ENCODE assay signal across 28 cellular contexts in genomic region chr2:112605926-112606325, GRCh38.
"Had no signal": no experiment of that assay in that cellular context is flagged by ENCODE, and none has a peak within 500 bp of the region (broad histone marks: within the 10 kb centered on the region; RNA-seq: fewer than 3 reads in every experiment).

No MANE protein-coding gene starts in this region.

- H3K36me3 ChIP-seq: breast epithelium had no signal

- H3K9me3 ChIP-seq: breast epithelium had no signal

- H3K27ac ChIP-seq: breast epithelium, KMS-11, SK-N-MC, VCaP had no signal

- DNase-seq: activated CD4-positive, alpha-beta memory T cell treated with anti-CD3 and anti-CD28 coated beads for 36 hours; activated CD4-positive, alpha-beta T cell treated with anti-CD3 and anti-CD28 coated beads, Interleukin-2, amount 10 ng/mL, durations not matched to agents 7 days and 5 days; activated CD4-positive, CD25-positive, alpha-beta regulatory T cell; activated CD8-positive, alpha-beta memory T cell treated with anti-CD3 and anti-CD28 coated beads for 24 hours; activated gamma-delta T cell treated with Interleukin-2 at 50 U/mL for 16 hours; activated naive CD4-positive, alpha-beta T cell treated with anti-CD3 and anti-CD28 coated beads, Interleukin-2, amount 10 ng/mL, durations not matched to agents 7 days and 5 days; activated T-cell treated with anti-CD3 and anti-CD28 coated beads, Interleukin-2, amount 50 U/mL, for 72 hours; aorta; central memory CD4-positive, alpha-beta T cell; NCI-H1092; NCI-H1417; NCI-H2029; NCI-H2107; NCI-H2171 treated with DMSO at 0.1 percent for 48 hours; NCI-H226; NCI-H526; NCI-H774; NK-92 treated with Interleukin-12 subunit alpha and Interleukin-12 subunit beta, amount 100 ng/mL, for 24 hours; OCI-M1; RPMI8226; T-helper 1 cell had no signal

- H3K27me3 ChIP-seq: breast epithelium had no signal

- H3K27ac Mint-ChIP-seq: activated CD4-positive, alpha-beta memory T cell treated with anti-CD3 and anti-CD28 coated beads for 36 hours; activated CD4-positive, alpha-beta T cell treated with anti-CD3 and anti-CD28 coated beads, Interleukin-2, amount 10 ng/mL, durations not matched to agents 7 days and 5 days; activated naive CD4-positive, alpha-beta T cell treated with anti-CD3 and anti-CD28 coated beads, Interleukin-2, amount 10 ng/mL, durations not matched to agents 7 days and 5 days; activated T-cell treated with anti-CD3 and anti-CD28 coated beads, Interleukin-2, amount 50 U/mL, for 72 hours; activated T-helper 2 cell treated with anti-CD3 and anti-CD28 coated beads, Interferon-gamma antibody, Interleukin-2, Interleukin-4, amounts not matched to agents 10 μg/mL and 5 μg/mL and 100 μg/mL, durations not matched to agents 14 hours and 24 hours and 36 hours had no signal

- ATAC-seq: activated T-cell treated with anti-CD3 and anti-CD28 coated beads, Interleukin-2, amount 50 U/mL, for 72 hours; Panc1; Right ventricle myocardium inferior had no signal

- H3K4me3 Mint-ChIP-seq: activated CD4-positive, alpha-beta memory T cell treated with anti-CD3 and anti-CD28 coated beads for 36 hours; activated CD4-positive, alpha-beta T cell treated with anti-CD3 and anti-CD28 coated beads, Interleukin-2, amount 10 ng/mL, durations not matched to agents 7 days and 5 days; activated naive CD4-positive, alpha-beta T cell treated with anti-CD3 and anti-CD28 coated beads, Interleukin-2, amount 10 ng/mL, durations not matched to agents 7 days and 5 days; activated T-cell treated with anti-CD3 and anti-CD28 coated beads, Interleukin-2, amount 50 U/mL, for 72 hours had no signal

- H3K4me3 ChIP-seq: breast epithelium, SK-N-MC had no signal

- H3K4me2 ChIP-seq: KMS-11 had no signal

- H3K9me3 Mint-ChIP-seq: activated T-helper 2 cell treated with anti-CD3 and anti-CD28 coated beads, Interferon-gamma antibody, Interleukin-2, Interleukin-4, amounts not matched to agents 10 μg/mL and 5 μg/mL and 100 μg/mL, durations not matched to agents 14 hours and 24 hours and 36 hours had no signal

- H3K4me1 ChIP-seq: breast epithelium had no signal

- H3K9ac ChIP-seq: KMS-11 had no signal

- H3K36me3 Mint-ChIP-seq: activated CD4-positive, alpha-beta memory T cell treated with anti-CD3 and anti-CD28 coated beads for 36 hours; activated naive CD4-positive, alpha-beta T cell treated with anti-CD3 and anti-CD28 coated beads, Interleukin-2, amount 10 ng/mL, durations not matched to agents 7 days and 5 days had no signal

- H3K4me1 Mint-ChIP-seq: activated CD4-positive, alpha-beta T cell treated with anti-CD3 and anti-CD28 coated beads, Interleukin-2, amount 10 ng/mL, durations not matched to agents 7 days and 5 days; activated naive CD4-positive, alpha-beta T cell treated with anti-CD3 and anti-CD28 coated beads, Interleukin-2, amount 10 ng/mL, durations not matched to agents 7 days and 5 days had no signal

- H3K27me3 Mint-ChIP-seq: activated CD4-positive, alpha-beta memory T cell treated with anti-CD3 and anti-CD28 coated beads for 36 hours had no signal
